ENCODE assay signal across 8 cellular contexts in the genomic region with DNA sequence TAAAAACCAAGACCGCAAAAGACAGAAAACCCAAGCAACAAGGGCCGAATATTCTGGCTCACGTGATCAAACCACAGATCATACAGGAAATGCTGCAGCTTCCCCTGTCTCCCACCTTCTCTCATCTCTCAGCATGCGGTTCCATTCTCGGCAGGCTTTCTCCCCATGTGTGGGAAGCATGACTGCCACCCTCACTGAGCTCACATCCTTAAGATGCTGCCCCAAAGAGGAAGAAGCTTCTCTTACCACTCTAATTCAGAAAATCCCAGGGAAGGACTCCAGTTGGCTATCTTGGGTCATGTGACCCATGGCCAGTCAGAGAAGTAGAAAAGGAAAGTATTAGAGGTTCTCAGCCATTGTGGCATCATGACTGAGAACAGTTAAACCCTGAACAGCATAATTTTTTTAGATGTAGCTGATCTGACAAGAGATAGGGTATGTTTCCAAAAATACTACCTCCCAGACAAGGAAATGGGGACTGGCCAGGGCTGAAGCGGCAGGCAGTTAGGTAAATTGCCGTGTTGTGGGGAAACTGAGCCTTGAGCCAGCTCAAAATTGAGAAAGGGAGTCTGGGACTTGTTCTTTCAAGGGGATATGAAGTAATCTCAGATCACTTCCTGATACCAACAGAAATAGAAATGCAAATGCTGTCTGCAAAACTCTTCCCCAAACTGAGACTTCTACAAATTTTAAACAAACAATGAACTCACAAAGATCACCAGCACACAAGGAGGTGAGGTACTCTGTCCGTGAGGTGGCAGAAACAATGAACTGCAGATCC. TPM values are rescaled to one million over a fixed set of nuclear protein-coding genes. Genes with fewer than 3 reads are reported as not detected.
A peak's percentile ranks its signal among the peaks of the same experiment; 100 is the strongest.
DNase-seq lines count a peak whose midpoint lies in the region; ATAC-seq and TF ChIP-seq lines count a peak whose summit lies in the region.

No MANE protein-coding gene starts in this region.

- H3K36me3 Mint-ChIP-seq in activated CD8-positive, alpha-beta T cell treated with anti-CD3 and anti-CD28 coated beads, Interleukin-2, amount 10 ng/mL, durations not matched to agents 7 days and 5 days (ENCODE audit: low read depth), result peaks cover 10% of the 10 kb centered on the region

- no peaks in the 10 kb centered on the region for H3K4me1 ChIP-seq in mesendoderm (ENCODE audit: control insufficient read depth, low read depth, low read length)
- no peaks in the 10 kb centered on the region for H3K4me1 ChIP-seq in stomach

- H3K4me3 Mint-ChIP-seq in activated CD8-positive, alpha-beta T cell treated with anti-CD3 and anti-CD28 coated beads, Interleukin-2, amount 10 ng/mL, durations not matched to agents 7 days and 5 days, result peak overlapping the region; percentile 54

- no peaks in the 10 kb centered on the region for H3K9me3 ChIP-seq in stomach

- intact Hi-C loops in Right ventricle myocardium superior (cut with DNase I) (no loop called here), left ventricle myocardium superior (cut with micrococcal nuclease) (no loop called here), stomach (cut with DNase I; ENCODE audit: low total_unique reads) (no loop called here)

- H3K79me2 ChIP-seq in mesendoderm (ENCODE audit: control insufficient read depth, insufficient read depth, low read length), result no peaks in the 10 kb centered on the region

- H3K9me3 Mint-ChIP-seq in activated CD8-positive, alpha-beta T cell treated with anti-CD3 and anti-CD28 coated beads, Interleukin-2, amount 10 ng/mL, durations not matched to agents 7 days and 5 days (ENCODE audit: insufficient read depth), result peaks cover 12% of the 10 kb centered on the region

- no peak overlapping the region for H4K5ac ChIP-seq in mesendoderm (ENCODE audit: low read length)

- no peaks in the 10 kb centered on the region for H3K36me3 ChIP-seq in mesendoderm (ENCODE audit: control insufficient read depth, insufficient read depth, low read length)
- H3K36me3 ChIP-seq in stomach, result no peaks in the 10 kb centered on the region

- ATAC-seq in Right ventricle myocardium superior (ENCODE audit: poor library complexity), result peak; percentile 56
- no peak for ATAC-seq in left ventricle myocardium superior
- ATAC-seq in activated CD8-positive, alpha-beta T cell treated with anti-CD3 and anti-CD28 coated beads, Interleukin-2, amount 10 ng/mL, durations not matched to agents 7 days and 5 days, result peak; percentile 90
- no peak for ATAC-seq in omental fat pad (ENCODE audit: low FRiP score)
- no peak for ATAC-seq in HG03460 (IDR thresholded peaks at IDR 0.05; ENCODE audit: unreplicated experiment)

- no peak overlapping the region for H3K9ac ChIP-seq in mesendoderm (ENCODE audit: low read length)

- H4K8ac ChIP-seq in mesendoderm (ENCODE audit: low read depth, low read length), result no peak overlapping the region

- CTCF ChIA-PET in activated CD8-positive, alpha-beta T cell treated with anti-CD3 and anti-CD28 coated beads, Interleukin-2, amount 10 ng/mL, durations not matched to agents 7 days and 5 days (lab: Charles Lee), result interaction anchor here (0.7 to 2.3 kb wide), 7 partner anchors 9 to 439 kb away, joined by 3 to 19 read pairs (median 3); no protein-coding TSS in a partner anchor

- POLR2A ChIA-PET in activated CD8-positive, alpha-beta T cell treated with anti-CD3 and anti-CD28 coated beads, Interleukin-2, amount 10 ng/mL, durations not matched to agents 7 days and 5 days (lab: Charles Lee), result interaction anchor here (0.7 to 1.3 kb wide), 5 partner anchors 13 to 635 kb away, joined by 3 to 4 read pairs (median 3); partner anchors contain the start of gene HMGA1

- no peak overlapping the region for H3K4me3 ChIP-seq in mesendoderm (ENCODE audit: low read length)
- H3K4me3 ChIP-seq in stomach, result no peak overlapping the region

- H3K4me1 Mint-ChIP-seq in activated CD8-positive, alpha-beta T cell treated with anti-CD3 and anti-CD28 coated beads, Interleukin-2, amount 10 ng/mL, durations not matched to agents 7 days and 5 days (ENCODE audit: low read depth), result peaks cover 17% of the 10 kb centered on the region

- no peak overlapping the region for H2BK15ac ChIP-seq in mesendoderm (replicated peaks; ENCODE audit: low read depth)

- no peak overlapping the region for H2AK5ac ChIP-seq in mesendoderm (ENCODE audit: low read length)

- H2BK5ac ChIP-seq in mesendoderm (ENCODE audit: low read length), result no peak overlapping the region

- DNase-seq in Right ventricle myocardium superior (no peak), left ventricle myocardium superior (no peak), mesendoderm (peak; percentile 59), stomach (peak; percentile 26), omental fat pad (ENCODE audit: low spot score) (no peak), DMS114 treated with DMSO at 0.1 percent for 48 hours (lab: John Stamatoyannopoulos, UW; ENCODE audit: unreplicated experiment) (no peak)
- DNase-seq in activated CD8-positive, alpha-beta T cell treated with anti-CD3 and anti-CD28 coated beads, Interleukin-2, amount 10 ng/mL, durations not matched to agents 7 days and 5 days, result peak; percentile 83

- TF ChIP-seq EP300 in stomach (IDR thresholded peaks at IDR 0.05), result no peak

- no peak for TF ChIP-seq POLR2A in stomach (IDR thresholded peaks at IDR 0.05)

- H3K4me2 ChIP-seq in mesendoderm (ENCODE audit: low read length), result no peak overlapping the region

- no CpG with 5 or more reads among the region's 8 CpGs for WGBS in mesendoderm (ENCODE audit: extremely low coverage, insufficient coverage, low lambda C conversion rate)
- WGBS in stomach, 5 donors, result 67 to 80% (median 78%) methylated on average over 8 of the region's 8 CpGs

- no peak overlapping the region for H3K4ac ChIP-seq in mesendoderm (ENCODE audit: low read depth, low read length)

- peak overlapping the region; percentile 87 for H3K27ac Mint-ChIP-seq in activated CD8-positive, alpha-beta T cell treated with anti-CD3 and anti-CD28 coated beads, Interleukin-2, amount 10 ng/mL, durations not matched to agents 7 days and 5 days

- no peak overlapping the region for H2BK120ac ChIP-seq in mesendoderm (ENCODE audit: low read depth, low read length)

- no peak for TF ChIP-seq CTCF in stomach (IDR thresholded peaks at IDR 0.05)
- no peak for TF ChIP-seq CTCF in omental fat pad (IDR thresholded peaks at IDR 0.05)

- no peak overlapping the region for H3K23ac ChIP-seq in mesendoderm (ENCODE audit: low read length)

- H3K27ac ChIP-seq in mesendoderm (ENCODE audit: low read depth, low read length), result no peak overlapping the region
- H3K27ac ChIP-seq in stomach, result peak overlapping the region in 2 of 5 donors; percentile 56 to 57

- H3K56ac ChIP-seq in mesendoderm (ENCODE audit: low read length), result no peak overlapping the region

- no peaks in the 10 kb centered on the region for H3K27me3 ChIP-seq in mesendoderm (ENCODE audit: insufficient read depth, low read length, poor library complexity)
- H3K27me3 ChIP-seq in stomach, result peaks cover 0 to 6% (median 0%) of the 10 kb centered on the region in 3 donors

- H3K79me1 ChIP-seq in mesendoderm (ENCODE audit: low read length), result no peaks in the 10 kb centered on the region

- H3K27me3 Mint-ChIP-seq in activated CD8-positive, alpha-beta T cell treated with anti-CD3 and anti-CD28 coated beads, Interleukin-2, amount 10 ng/mL, durations not matched to agents 7 days and 5 days (ENCODE audit: low read depth), result peaks cover 5% of the 10 kb centered on the region

- H3K18ac ChIP-seq in mesendoderm (ENCODE audit: low read length), result no peak overlapping the region

RNA-seq across cellular contexts. Expression of gene GRM4, which starts 37.1 kb away (rescaled TPM):
- total RNA-seq in Right ventricle myocardium superior (not detected), left ventricle myocardium superior (not detected), stomach (under 1 TPM in 1 of 5 donors, not detected in 4; 0.55 TPM), omental fat pad (under 1 TPM in 1 of 4 donors, not detected in 3; 0.60 TPM)
- not detected for total RNA-seq in activated CD8-positive, alpha-beta T cell treated with anti-CD3 and anti-CD28 coated beads, Interleukin-2, amount 10 ng/mL, durations not matched to agents 7 days and 5 days
- 26.7 TPM for polyA plus RNA-seq in mesendoderm (2013, experiment 1 of 2)
- 26.5 TPM for polyA plus RNA-seq in mesendoderm (2013, experiment 2 of 2)
- polyA plus RNA-seq in stomach, result not detected

RNA-seq across cellular contexts. Expression of gene HMGA1, which starts 53.7 kb away (rescaled TPM):
- total RNA-seq in Right ventricle myocardium superior (45.7 TPM), left ventricle myocardium superior (51.9 TPM), stomach (100 to 1,000 TPM in 1 of 5 donors, 10 to 100 TPM in 3, 1 to 10 TPM in 1; 9.3 to 106 (median 33.6) TPM), omental fat pad (10 to 100 TPM; 15.6 to 80.7 (median 31.3) TPM)
- 100 to 1,000 TPM; 300 to 308 TPM for total RNA-seq in activated CD8-positive, alpha-beta T cell treated with anti-CD3 and anti-CD28 coated beads, Interleukin-2, amount 10 ng/mL, durations not matched to agents 7 days and 5 days
- polyA plus RNA-seq in mesendoderm (2013, experiment 1 of 2), result 3,300 TPM
- polyA plus RNA-seq in mesendoderm (2013, experiment 2 of 2), result 3,237 TPM
- polyA plus RNA-seq in stomach, result 100 to 1,000 TPM in 1 of 3 donors, 10 to 100 TPM in 2; 91.4 to 114 (median 92.6) TPM

Comparison
In these comparisons a context has a peak if more than half of its experiments do, and no peak if none do; other contexts are left out.
1. ATAC-seq: peak in Right ventricle myocardium superior (single experiment) and activated CD8-positive, alpha-beta T cell treated with anti-CD3 and anti-CD28 coated beads, Interleukin-2, amount 10 ng/mL, durations not matched to agents 7 days and 5 days (single experiment); none in left ventricle myocardium superior (single experiment), omental fat pad (single experiment) and HG03460 (single experiment).
2. DNase-seq: peak in activated CD8-positive, alpha-beta T cell treated with anti-CD3 and anti-CD28 coated beads, Interleukin-2, amount 10 ng/mL, durations not matched to agents 7 days and 5 days (single experiment), mesendoderm (single experiment) and stomach (single experiment); none in Right ventricle myocardium superior (single experiment), left ventricle myocardium superior (single experiment), omental fat pad (single experiment) and DMS114 treated with DMSO at 0.1 percent for 48 hours (single experiment).